In genomic region chr6:70411948-70412796, GRCh38 we compare ENCODE assay signal across 8 cellular contexts. TPM values are rescaled to one million over a fixed set of nuclear protein-coding genes. Genes with fewer than 3 reads are reported as not detected.
A peak's percentile ranks its signal among the peaks of the same experiment; 100 is the strongest.
DNase-seq lines count a peak whose midpoint lies in the region; ATAC-seq, FAIRE-seq and TF ChIP-seq lines count a peak whose summit lies in the region.

No MANE protein-coding gene starts in this region.

- H3K27ac ChIP-seq in C4-2B (peak overlapping the region; percentile 55), neural cell (ENCODE audit: low read length) (peak overlapping the region; percentile 67)
- H3K27ac ChIP-seq in effector memory CD4-positive, alpha-beta T cell (ENCODE audit: insufficient read depth, low read length, poor library complexity, severe bottlenecking) = peak overlapping the region; percentile 50

- TF ChIP-seq CTCF in C4-2B (conservative IDR thresholded peaks at IDR 0.05) = no peak
- no peak for TF ChIP-seq CTCF in neural cell (IDR thresholded peaks at IDR 0.05; ENCODE audit: poor library complexity, severe bottlenecking)

- peak overlapping the region; percentile 75 for H3K9ac ChIP-seq in neural cell (ENCODE audit: low read length)

- H3K9me3 ChIP-seq in MG63 (no peaks in the 10 kb centered on the region), neural cell (ENCODE audit: low read length) (no peaks in the 10 kb centered on the region)
- H3K9me3 ChIP-seq in effector memory CD4-positive, alpha-beta T cell (ENCODE audit: control insufficient read depth, low read length) = no peaks in the 10 kb centered on the region

- ATAC-seq in HG03442 (IDR thresholded peaks at IDR 0.05; ENCODE audit: unreplicated experiment) = no peak

- H3K4me1 ChIP-seq in effector memory CD4-positive, alpha-beta T cell (ENCODE audit: control insufficient read depth, insufficient read depth, low read length, poor library complexity, severe bottlenecking) = peaks cover 9% of the 10 kb centered on the region

- H3K4me2 ChIP-seq in neural cell (ENCODE audit: low read length) = peak overlapping the region; percentile 67

- no peaks in the 10 kb centered on the region; the same call in 1 of the 2 replicates for H3K36me3 ChIP-seq in MG63
- no peaks in the 10 kb centered on the region for H3K36me3 ChIP-seq in effector memory CD4-positive, alpha-beta T cell (ENCODE audit: control insufficient read depth, insufficient read depth, low read length)
- no peaks in the 10 kb centered on the region for H3K36me3 ChIP-seq in neural cell (ENCODE audit: insufficient read depth, low read length)

- H3F3A ChIP-seq in neural cell (ENCODE audit: insufficient read depth, low read length, poor library complexity, severe bottlenecking) = no peaks in the 10 kb centered on the region

- FAIRE-seq in urothelium cell line (lab: Jason Lieb, UNC) = no peak

- H3K9me2 ChIP-seq in neural cell (ENCODE audit: insufficient read depth, low read length) = no peaks in the 10 kb centered on the region

- TF ChIP-seq RAD21 in neural cell (conservative IDR thresholded peaks at IDR 0.05) = no peak

- H2AFZ ChIP-seq in neural cell (ENCODE audit: low read depth, low read length) = peak overlapping the region; percentile 98

- no peak for DNase-seq in MG63
- no peak for DNase-seq in effector memory CD4-positive, alpha-beta T cell
- DNase-seq in effector CD4-positive, alpha-beta T cell = no peak
- DNase-seq in NOMO-1 treated with dmso at 0.1 percent for 144 hours (lab: John Stamatoyannopoulos, UW; ENCODE audit: unreplicated experiment) = no peak
- DNase-seq in urothelium cell line (ENCODE audit: low spot score) = no peak

- H3K79me2 ChIP-seq in neural cell (replicated peaks; ENCODE audit: insufficient read depth, low read length) = peaks cover 30% of the 10 kb centered on the region

- H3K27me3 ChIP-seq in MG63 (no peaks in the 10 kb centered on the region; the same call in 1 of the 2 replicates), neural cell (ENCODE audit: insufficient read depth, low read depth, low read length) (no peaks in the 10 kb centered on the region)
- H3K27me3 ChIP-seq in effector memory CD4-positive, alpha-beta T cell (replicated peaks; ENCODE audit: control insufficient read depth, insufficient read depth, low read length, poor library complexity, severe bottlenecking) = no peaks in the 10 kb centered on the region

- H4K20me1 ChIP-seq in neural cell (ENCODE audit: insufficient read depth) = no peaks in the 10 kb centered on the region

- H3K4me3 ChIP-seq in MG63 (peak overlapping the region; percentile 75), neural cell (ENCODE audit: low read length) (peak overlapping the region; percentile 74)
- H3K4me3 ChIP-seq in effector memory CD4-positive, alpha-beta T cell (ENCODE audit: insufficient read depth, low read depth, low read length, poor library complexity, severe bottlenecking) = peak overlapping the region; percentile 54

- no peak for TF ChIP-seq EP300 in neural cell (conservative IDR thresholded peaks at IDR 0.05; ENCODE audit: poor library complexity, severe bottlenecking)

TF ChIP-seq in neural cell, 6 proteins besides CTCF, POLR2A, EP300 and RAD21:
- no peak for TF ChIP-seq SMC3 (conservative IDR thresholded peaks at IDR 0.05; ENCODE audit: poor library complexity)
- no peak for TF ChIP-seq MXI1 (conservative IDR thresholded peaks at IDR 0.05; ENCODE audit: poor library complexity, severe bottlenecking)
- TF ChIP-seq REST (IDR thresholded peaks at IDR 0.05; ENCODE audit: borderline replicate concordance) = no peak
- TF ChIP-seq POLR2AphosphoS5 (IDR thresholded peaks at IDR 0.05) = no peak
- TF ChIP-seq EZH2 (IDR thresholded peaks at IDR 0.05; ENCODE audit: borderline replicate concordance, insufficient read depth, low read length, poor library complexity, severe bottlenecking) = no peak
- no peak for TF ChIP-seq TAF1 (IDR thresholded peaks at IDR 0.05; ENCODE audit: low read depth)

RNA-seq across cellular contexts. Expression of gene FAM135A, which starts 1.1 kb away (rescaled TPM):
- 5.6 and 6.7 TPM in 2 replicates for total RNA-seq in MG63 (2014; rRNA removed; shearing (Covaris generic); ENCODE audit: low replicate concordance)
- 24.0 and 31.4 TPM in 2 replicates for polyA plus RNA-seq in neural cell
- polyA minus RNA-seq in neural cell = 82.8 and 86.7 TPM in 2 replicates
